Comparison of ENCODE assay signal across 26 cellular contexts in genomic region chr4:121957266-121957665, GRCh38. TPM values are rescaled to one million over a fixed set of nuclear protein-coding genes. Genes with fewer than 3 reads are reported as not detected.
"Had no signal": no experiment of that assay in that cellular context is flagged by ENCODE, and none has a peak within 500 bp of the region (broad histone marks: within the 10 kb centered on the region; RNA-seq: fewer than 3 reads in every experiment).

No MANE protein-coding gene starts in this region.

- H3K36me3 Mint-ChIP-seq: natural killer cell had no signal

- ATAC-seq: esophagus mucosa; gastrocnemius medialis; left ventricle myocardium superior; lower lobe of right lung; natural killer cell; right lobe of liver; stimulated activated naive CD8-positive, alpha-beta T cell treated with anti-CD3 and anti-CD28 coated beads, Interleukin-15, amount 100 ng/mL, for 72 hours had no signal

- H3K36me3 ChIP-seq: gastrocnemius medialis, lower lobe of right lung, neutrophil, right lobe of liver, suprapubic skin, vagina had no signal

- H3K27ac ChIP-seq: epithelial cell of prostate, gastrocnemius medialis, lower lobe of right lung, neutrophil, parathyroid adenoma, right lobe of liver, suprapubic skin, vagina had no signal

- H3K4me1 Mint-ChIP-seq: stimulated activated naive CD8-positive, alpha-beta T cell treated with anti-CD3 and anti-CD28 coated beads, Interleukin-15, amount 100 ng/mL, for 72 hours had no signal

- H3K4me1 ChIP-seq: gastrocnemius medialis, lower lobe of right lung, parathyroid adenoma, right lobe of liver had no signal

- H3K9me3 ChIP-seq: gastrocnemius medialis, lower lobe of right lung, neutrophil, right lobe of liver, suprapubic skin, vagina had no signal

- DNase-seq: effector CD8-positive, alpha-beta T cell; endodermal cell; foreskin fibroblast; gastrocnemius medialis; head of caudate nucleus; left ventricle myocardium superior; lower lobe of right lung; natural killer cell; right lobe of liver; stimulated activated CD4-positive, alpha-beta T cell treated with anti-CD3 and anti-CD28 coated beads, Interleukin-12 subunit alpha, Interleukin-12 subunit beta, amount 100 ng/mL, for 4 hours; stimulated activated CD4-positive, alpha-beta T cell treated with anti-CD3 and anti-CD28 coated beads, Interleukin-1b, Interleukin-23, amount 100 ng/mL, for 48 hours; stimulated activated CD4-positive, alpha-beta T cell treated with anti-CD3 and anti-CD28 coated beads, Interleukin-4, amount 100 ng/mL, for 1 hour; stimulated activated CD8-positive, alpha-beta memory T cell treated with anti-CD3 and anti-CD28 coated beads, Interleukin-4, amount 100 ng/mL, for 48 hours; stimulated activated naive CD4-positive, alpha-beta T cell; stimulated activated naive CD8-positive, alpha-beta T cell treated with anti-CD3 and anti-CD28 coated beads, Interleukin-15, amount 100 ng/mL, for 72 hours; trophoblast cell had no signal

- H3K4me3 ChIP-seq: gastrocnemius medialis, lower lobe of right lung, right lobe of liver, smooth muscle cell, suprapubic skin, vagina had no signal

- H3K4me3 Mint-ChIP-seq: dendritic cell treated with granulocyte-macrophage colony-stimulating factor and Interleukin-4, amounts not matched to agents 40 ng/mL and 50 ng/mL, for 4 days; endodermal cell; natural killer cell; stimulated activated naive CD8-positive, alpha-beta T cell treated with anti-CD3 and anti-CD28 coated beads, Interleukin-15, amount 100 ng/mL, for 72 hours had no signal

- H3K9me3 Mint-ChIP-seq: dendritic cell treated with granulocyte-macrophage colony-stimulating factor and Interleukin-4, amounts not matched to agents 40 ng/mL and 50 ng/mL, for 4 days; endodermal cell; natural killer cell; stimulated activated naive CD8-positive, alpha-beta T cell treated with anti-CD3 and anti-CD28 coated beads, Interleukin-15, amount 100 ng/mL, for 72 hours had no signal

- H3K27ac Mint-ChIP-seq: dendritic cell treated with granulocyte-macrophage colony-stimulating factor and Interleukin-4, amounts not matched to agents 40 ng/mL and 50 ng/mL, for 4 days; endodermal cell; natural killer cell; progenitor cell of endocrine pancreas; stimulated activated naive CD8-positive, alpha-beta T cell treated with anti-CD3 and anti-CD28 coated beads, Interleukin-15, amount 100 ng/mL, for 72 hours had no signal

- H3K27me3 ChIP-seq: right lobe of liver, vagina had no signal

RNA-seq across cellular contexts. Expression of gene TRPC3, which starts 5.4 kb away (rescaled TPM):
- total RNA-seq: esophagus mucosa, kidney epithelial cell had no signal
